20 cellular contexts compared by ENCODE assay signal in the genomic region with DNA sequence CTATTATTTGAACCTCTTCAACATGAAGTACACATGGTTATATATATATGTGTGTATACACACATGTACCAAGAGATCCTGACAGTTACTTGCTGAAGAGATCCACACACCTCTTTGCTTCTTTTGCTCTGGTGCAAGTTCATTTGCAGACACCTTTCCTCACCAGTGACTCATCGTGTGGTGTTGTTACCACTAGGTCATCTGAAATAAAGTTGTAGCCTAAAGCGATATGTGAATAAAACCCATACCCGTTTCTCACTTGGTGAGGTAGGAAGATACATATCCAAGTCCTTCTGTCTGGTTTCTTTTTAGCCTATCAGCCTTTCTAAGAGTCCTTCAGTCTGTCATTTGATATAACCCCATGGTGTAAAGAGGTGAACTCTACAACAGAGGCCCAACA.
"Had no signal": no experiment of that assay in that cellular context is flagged by ENCODE, and none has a peak within 500 bp of the region (broad histone marks: within the 10 kb centered on the region; RNA-seq: fewer than 3 reads in every experiment).

No MANE protein-coding gene starts in this region.

- H3K36me3 ChIP-seq: esophagus squamous epithelium, thyroid gland had no signal

- DNase-seq: activated CD4-positive, alpha-beta T cell treated with anti-CD3 and anti-CD28 coated beads, Interleukin-2, amount 50 U/mL, for 1 hour; activated CD8-positive, alpha-beta memory T cell treated with anti-CD3 and anti-CD28 coated beads, Interleukin-2, amount 50 U/mL, for 4 hours; activated naive CD4-positive, alpha-beta T cell treated with anti-CD3 and anti-CD28 coated beads for 36 hours; activated T-cell treated with anti-CD3 and anti-CD28 coated beads, Interleukin-2, amount 50 U/mL, for 4 hours; anterior cingulate cortex; cerebellar nuclear complex; cortex of kidney; esophagus squamous epithelium; islet precursor cell; occipital lobe; posterior cingulate gyrus; retina; stimulated activated naive CD4-positive, alpha-beta T cell treated with Interleukin-2 at 50 U/mL for 16 hours; thyroid gland had no signal

- H3K4me3 Mint-ChIP-seq: activated naive CD4-positive, alpha-beta T cell treated with anti-CD3 and anti-CD28 coated beads for 36 hours; activated T-cell treated with anti-CD3 and anti-CD28 coated beads, Interleukin-2, amount 50 U/mL, for 4 hours; brain; T-helper 1 cell treated with Interleukin-12 subunit alpha and Interleukin-12 subunit beta and Interleukin-4 antibody, amounts not matched to agents 30 μg/mL and 1 μg/mL, for 36 hours had no signal

- H3K27me3 Mint-ChIP-seq: brain had no signal

- H3K4me1 ChIP-seq: esophagus squamous epithelium, thyroid gland had no signal

- H3K4me3 ChIP-seq: esophagus squamous epithelium, hepatocyte, lung, thyroid gland had no signal

- ATAC-seq: activated CD4-positive, CD25-positive, alpha-beta regulatory T cell treated with anti-CD3 and anti-CD28 coated beads, Interleukin-2, amount 50 U/mL, for 24 hours; activated T-cell treated with anti-CD3 and anti-CD28 coated beads, Interleukin-2, amount 50 U/mL, for 4 hours; left lobe of liver had no signal

- H3K27me3 ChIP-seq: esophagus squamous epithelium, hepatocyte, thyroid gland had no signal

- H3K9me3 ChIP-seq: esophagus squamous epithelium, thyroid gland had no signal

- H3K9me3 Mint-ChIP-seq: activated naive CD4-positive, alpha-beta T cell treated with anti-CD3 and anti-CD28 coated beads for 36 hours had no signal

- H3K27ac ChIP-seq: esophagus squamous epithelium, hepatocyte, thyroid gland had no signal

- H3K27ac Mint-ChIP-seq: activated naive CD4-positive, alpha-beta T cell treated with anti-CD3 and anti-CD28 coated beads for 36 hours; brain; T-helper 1 cell treated with Interleukin-12 subunit alpha and Interleukin-12 subunit beta and Interleukin-4 antibody, amounts not matched to agents 30 μg/mL and 1 μg/mL, for 36 hours had no signal
